Comparison of ENCODE assay signal across 23 cellular contexts in genomic region chr22:44839061-44839460, GRCh38.
"Had no signal": no experiment of that assay in that cellular context is flagged by ENCODE, and none has a peak within 500 bp of the region (broad histone marks: within the 10 kb centered on the region; RNA-seq: fewer than 3 reads in every experiment).

No MANE protein-coding gene starts in this region.

- H3K4me2 ChIP-seq: neural progenitor cell had no signal

- H3K9ac ChIP-seq: neural progenitor cell had no signal

- H2AFZ ChIP-seq: neural progenitor cell had no signal

- H3K4me1 ChIP-seq: foreskin keratinocyte, heart right ventricle, neural progenitor cell, psoas muscle, sigmoid colon, thyroid gland, vagina had no signal

- H3K27me3 ChIP-seq: foreskin keratinocyte, neural progenitor cell, thyroid gland, vagina had no signal

- H3K27ac ChIP-seq: esophagus muscularis mucosa, foreskin keratinocyte, heart right ventricle, neural progenitor cell, psoas muscle, sigmoid colon, stomach, thyroid gland, vagina had no signal

- H3K9me3 ChIP-seq: thyroid gland, vagina had no signal

- H3K4me3 ChIP-seq: esophagus muscularis mucosa, heart right ventricle, lung, neural progenitor cell, psoas muscle, sigmoid colon, stomach, thyroid gland, vagina had no signal

- H3K36me3 ChIP-seq: esophagus muscularis mucosa, heart right ventricle, neural progenitor cell, sigmoid colon, thyroid gland, vagina had no signal

- DNase-seq: effector CD8-positive, alpha-beta T cell; endodermal cell; foreskin keratinocyte; glutamatergic neuron; heart right ventricle; hippocampal formation; kidney glomerular epithelial cell; left ventricle myocardium superior; nucleus accumbens; right cardiac atrium; sigmoid colon; stimulated activated CD4-positive, alpha-beta T cell treated with anti-CD3 and anti-CD28 coated beads, Interleukin-2, amount 100 ng/mL, for 24 hours; stimulated activated CD4-positive, alpha-beta T cell treated with anti-CD3 and anti-CD28 coated beads, Interleukin-4, amount 100 ng/mL, for 24 hours; stimulated activated naive CD4-positive, alpha-beta T cell treated with Interleukin-2 at 50 U/mL for 16 hours; stomach; thyroid gland; trophoblast cell had no signal

- ATAC-seq: foreskin keratinocyte; psoas muscle; right cardiac atrium; stimulated activated effector memory CD8-positive, alpha-beta T cell treated with anti-CD3 and anti-CD28 coated beads, Interleukin-12 subunit alpha, Interleukin-12 subunit beta, amount 100 ng/mL, for 72 hours had no signal
